In genomic region chr7:101163281-101164070, GRCh38 we compare ENCODE assay signal across 8 cellular contexts. TPM values are rescaled to one million over a fixed set of nuclear protein-coding genes. Genes with fewer than 3 reads are reported as not detected.
A peak's percentile ranks its signal among the peaks of the same experiment; 100 is the strongest.
DNase-seq lines count a peak whose midpoint lies in the region; ATAC-seq and TF ChIP-seq lines count a peak whose summit lies in the region.

No MANE protein-coding gene starts in this region.

- ATAC-seq in Right ventricle myocardium inferior (no peak), HG02840 (IDR thresholded peaks at IDR 0.05; ENCODE audit: low FRiP score, unreplicated experiment) (no peak)

- no peaks in the 10 kb centered on the region for H3K9me3 Mint-ChIP-seq in activated T-helper 2 cell treated with anti-CD3 and anti-CD28 coated beads, Interferon-gamma antibody, Interleukin-2, Interleukin-4, amounts not matched to agents 10 μg/mL and 5 μg/mL and 100 μg/mL, durations not matched to agents 14 hours and 24 hours and 36 hours
- H3K9me3 Mint-ChIP-seq in immature natural killer cell, result peaks cover 0 to 4% (median 0%) of the 10 kb centered on the region in 6 donors

- TF ChIP-seq CTCF in cardiac muscle cell (IDR thresholded peaks at IDR 0.05; ENCODE audit: low read depth, low read length) (no peak), adrenal gland (IDR thresholded peaks at IDR 0.05) (no peak)

- no peak for TF ChIP-seq POLR2A in adrenal gland (IDR thresholded peaks at IDR 0.05)

- WGBS in thymus, result 1% methylated on average over 90 of the region's 92 CpGs
- WGBS in adrenal gland, 4 donors, result 0 to 4% (median 1%) methylated on average over 16 to 89 of the region's 92 CpGs

- H3K4me1 ChIP-seq in cardiac muscle cell (ENCODE audit: low read depth), result peaks cover 17% of the 10 kb centered on the region
- peaks cover 32% of the 10 kb centered on the region for H3K4me1 ChIP-seq in thymus (ENCODE audit: control insufficient read depth, insufficient read depth, low read length)
- H3K4me1 ChIP-seq in adrenal gland (replicated peaks in 1 of 2), result peaks cover 12 to 31% of the 10 kb centered on the region in 2 donors

- H3K36me3 Mint-ChIP-seq in activated T-helper 2 cell treated with anti-CD3 and anti-CD28 coated beads, Interferon-gamma antibody, Interleukin-2, Interleukin-4, amounts not matched to agents 10 μg/mL and 5 μg/mL and 100 μg/mL, durations not matched to agents 14 hours and 24 hours and 36 hours (ENCODE audit: low read depth), result peaks cover 24% of the 10 kb centered on the region
- peaks cover 0 to 1% (median 0%) of the 10 kb centered on the region in 3 donors for H3K36me3 Mint-ChIP-seq in immature natural killer cell

- no peaks in the 10 kb centered on the region for H3K36me3 ChIP-seq in cardiac muscle cell
- H3K36me3 ChIP-seq in thymus (ENCODE audit: control insufficient read depth, insufficient read depth), result peaks cover 7% of the 10 kb centered on the region
- H3K36me3 ChIP-seq in adrenal gland (replicated peaks in 1 of 2), result peaks cover 0 to 7% of the 10 kb centered on the region in 2 donors

- H3K4me1 Mint-ChIP-seq in activated T-helper 2 cell treated with anti-CD3 and anti-CD28 coated beads, Interferon-gamma antibody, Interleukin-2, Interleukin-4, amounts not matched to agents 10 μg/mL and 5 μg/mL and 100 μg/mL, durations not matched to agents 14 hours and 24 hours and 36 hours (ENCODE audit: low read depth), result peaks cover 28% of the 10 kb centered on the region
- peaks cover 15 to 17% of the 10 kb centered on the region in 2 donors for H3K4me1 Mint-ChIP-seq in immature natural killer cell

- DNase-seq in cardiac muscle cell (ENCODE audit: low read depth in 1 of 2, low spot score in 1 of 2) (no peak), Right ventricle myocardium inferior (ENCODE audit: missing footprints) (no peak), NCI-H2171 (lab: John Stamatoyannopoulos, UW) (peak; percentile 51), immature natural killer cell (no peak), adrenal gland (no peak)
- DNase-seq in activated T-helper 2 cell treated with anti-CD3 and anti-CD28 coated beads, Interferon-gamma antibody, Interleukin-2, Interleukin-4, amounts not matched to agents 10 μg/mL and 5 μg/mL and 100 μg/mL, durations not matched to agents 14 hours and 24 hours and 36 hours (ENCODE audit: low spot score), result peak; percentile 51

- intact Hi-C loops in Right ventricle myocardium inferior (cut with DNase I) (no loop called here), adrenal gland (cut with DNase I) (loop anchor here in 1 of 2 donors (10.0 kb wide), 1 partner anchor 269 kb away; the partner anchor contains the start of gene ACHE)
- intact Hi-C loops in activated T-helper 2 cell treated with anti-CD3 and anti-CD28 coated beads, Interferon-gamma antibody, Interleukin-2, Interleukin-4, amounts not matched to agents 10 μg/mL and 5 μg/mL and 100 μg/mL, durations not matched to agents 14 hours and 24 hours and 36 hours (cut with micrococcal nuclease), result loop anchor here (2.0 to 10.0 kb wide), 2 partner anchors 15 to 81 kb away; partner anchors contain the start of gene FIS1

- peak overlapping the region; percentile 64 for H3K4me3 Mint-ChIP-seq in activated T-helper 2 cell treated with anti-CD3 and anti-CD28 coated beads, Interferon-gamma antibody, Interleukin-2, Interleukin-4, amounts not matched to agents 10 μg/mL and 5 μg/mL and 100 μg/mL, durations not matched to agents 14 hours and 24 hours and 36 hours (ENCODE audit: low read depth)
- peak overlapping the region; percentile 62 to 79 (median 72) for H3K4me3 Mint-ChIP-seq in immature natural killer cell

- H3K9me3 ChIP-seq in cardiac muscle cell (ENCODE audit: low read depth), result no peaks in the 10 kb centered on the region
- no peaks in the 10 kb centered on the region for H3K9me3 ChIP-seq in thymus (ENCODE audit: control insufficient read depth)
- H3K9me3 ChIP-seq in adrenal gland (replicated peaks in 1 of 3), result no peaks in the 10 kb centered on the region

- H3K27me3 ChIP-seq in cardiac muscle cell (peaks cover 86% of the 10 kb centered on the region), thymus (ENCODE audit: control insufficient read depth, insufficient read depth) (peaks cover 69% of the 10 kb centered on the region), adrenal gland (peaks cover 17% of the 10 kb centered on the region)

- H3K4me3 ChIP-seq in cardiac muscle cell (peak overlapping the region; percentile 7), thymus (ENCODE audit: low read length) (peak overlapping the region; percentile 41), adrenal gland (peak overlapping the region in 1 of 4 donors; percentile 33)

- H3K27ac Mint-ChIP-seq in activated T-helper 2 cell treated with anti-CD3 and anti-CD28 coated beads, Interferon-gamma antibody, Interleukin-2, Interleukin-4, amounts not matched to agents 10 μg/mL and 5 μg/mL and 100 μg/mL, durations not matched to agents 14 hours and 24 hours and 36 hours, result no peak overlapping the region
- H3K27ac Mint-ChIP-seq in immature natural killer cell, result no peak overlapping the region

- H3K27ac ChIP-seq in cardiac muscle cell, result no peak overlapping the region
- no peak overlapping the region for H3K27ac ChIP-seq in thymus (ENCODE audit: low read depth)
- H3K27ac ChIP-seq in adrenal gland, result no peak overlapping the region

- peaks cover 38% of the 10 kb centered on the region for H3K27me3 Mint-ChIP-seq in activated T-helper 2 cell treated with anti-CD3 and anti-CD28 coated beads, Interferon-gamma antibody, Interleukin-2, Interleukin-4, amounts not matched to agents 10 μg/mL and 5 μg/mL and 100 μg/mL, durations not matched to agents 14 hours and 24 hours and 36 hours (ENCODE audit: low read depth)
- peaks cover 30 to 45% (median 42%) of the 10 kb centered on the region in 3 donors for H3K27me3 Mint-ChIP-seq in immature natural killer cell (ENCODE audit: low read depth in 3 of 3)

RNA-seq across cellular contexts. Expression of gene VGF, which starts 1.9 kb away (rescaled TPM):
- total RNA-seq in cardiac muscle cell (0.99 and 1.2 TPM in 2 replicates), Right ventricle myocardium inferior (not detected), adrenal gland (10 to 100 TPM in 2 of 8 donors, 1 to 10 TPM in 2, under 1 TPM in 1, not detected in 3; 0.97 to 14.3 (median 2.0) TPM)
- polyA plus RNA-seq in cardiac muscle cell (0.18 and 0.69 TPM in 2 replicates), immature natural killer cell (not detected), thymus (0.52 TPM), adrenal gland (10 to 100 TPM in 1 of 3 donors, 1 to 10 TPM in 2; 1.9 to 12.8 (median 4.6) TPM)
- total RNA-seq in activated T-helper 2 cell treated with anti-CD3 and anti-CD28 coated beads, Interferon-gamma antibody, Interleukin-2, Interleukin-4, amounts not matched to agents 10 μg/mL and 5 μg/mL and 100 μg/mL, durations not matched to agents 14 hours and 24 hours and 36 hours, result 0.23 and 0.41 TPM in 2 replicates

RNA-seq across cellular contexts. Expression of gene AP1S1, which starts 9.2 kb away (rescaled TPM):
- total RNA-seq in cardiac muscle cell (51.5 and 59.5 TPM in 2 replicates), Right ventricle myocardium inferior (12.8 TPM), adrenal gland (10 to 100 TPM; 26.9 to 66.1 (median 43.6) TPM)
- polyA plus RNA-seq in cardiac muscle cell (10.1 and 13.8 TPM in 2 replicates), immature natural killer cell (1 to 10 TPM; 3.3 to 6.0 (median 3.6) TPM), thymus (48.5 TPM), adrenal gland (10 to 100 TPM; 20.4 to 35.4 (median 30.0) TPM)
- 41.8 and 42.8 TPM in 2 replicates for total RNA-seq in activated T-helper 2 cell treated with anti-CD3 and anti-CD28 coated beads, Interferon-gamma antibody, Interleukin-2, Interleukin-4, amounts not matched to agents 10 μg/mL and 5 μg/mL and 100 μg/mL, durations not matched to agents 14 hours and 24 hours and 36 hours

RNA-seq across cellular contexts. Expression of gene NAT16, which starts 16.6 kb away (rescaled TPM):
- total RNA-seq in cardiac muscle cell (0.27 TPM in 1 of 2 replicates, not detected in the other), Right ventricle myocardium inferior (not detected), adrenal gland (under 1 TPM in 1 of 8 donors, not detected in 7; 0.14 TPM)
- polyA plus RNA-seq in cardiac muscle cell (not detected in 2 replicates), immature natural killer cell (not detected), thymus (not detected), adrenal gland (not detected)
- total RNA-seq in activated T-helper 2 cell treated with anti-CD3 and anti-CD28 coated beads, Interferon-gamma antibody, Interleukin-2, Interleukin-4, amounts not matched to agents 10 μg/mL and 5 μg/mL and 100 μg/mL, durations not matched to agents 14 hours and 24 hours and 36 hours, result not detected in 2 replicates

RNA-seq across cellular contexts. Expression of gene SERPINE1, which starts 36.6 kb away (rescaled TPM):
- 1.1 and 1.6 TPM in 2 replicates for total RNA-seq in cardiac muscle cell
- 1.9 and 5.7 TPM in 2 replicates for polyA plus RNA-seq in cardiac muscle cell
- total RNA-seq in Right ventricle myocardium inferior, result 1.6 TPM
- 0.23 TPM in 2 replicates for total RNA-seq in activated T-helper 2 cell treated with anti-CD3 and anti-CD28 coated beads, Interferon-gamma antibody, Interleukin-2, Interleukin-4, amounts not matched to agents 10 μg/mL and 5 μg/mL and 100 μg/mL, durations not matched to agents 14 hours and 24 hours and 36 hours
- 1 to 10 TPM in 2 of 3 donors, not detected in 1; 1.4 to 1.5 TPM for polyA plus RNA-seq in immature natural killer cell
- polyA plus RNA-seq in thymus, result 7.3 TPM
- total RNA-seq in adrenal gland, result 100 to 1,000 TPM in 1 of 8 donors, 10 to 100 TPM in 6, 1 to 10 TPM in 1; 7.0 to 118 (median 34.7) TPM
- 10 to 100 TPM in 2 of 3 donors, 1 to 10 TPM in 1; 9.1 to 23.1 (median 23.0) TPM for polyA plus RNA-seq in adrenal gland

RNA-seq across cellular contexts. Expression of gene MOGAT3, which starts 37.4 kb away (rescaled TPM):
- total RNA-seq in cardiac muscle cell (not detected in 2 replicates), Right ventricle myocardium inferior (not detected), adrenal gland (not detected)
- polyA plus RNA-seq in cardiac muscle cell (not detected in 2 replicates), immature natural killer cell (not detected), thymus (0.11 TPM), adrenal gland (not detected)
- not detected in 2 replicates for total RNA-seq in activated T-helper 2 cell treated with anti-CD3 and anti-CD28 coated beads, Interferon-gamma antibody, Interleukin-2, Interleukin-4, amounts not matched to agents 10 μg/mL and 5 μg/mL and 100 μg/mL, durations not matched to agents 14 hours and 24 hours and 36 hours

Comparison
In these comparisons a context has a peak if more than half of its experiments do, and no peak if none do; other contexts are left out.
1. DNase-seq: peak in NCI-H2171 (single experiment) and activated T-helper 2 cell treated with anti-CD3 and anti-CD28 coated beads, Interferon-gamma antibody, Interleukin-2, Interleukin-4, amounts not matched to agents 10 μg/mL and 5 μg/mL and 100 μg/mL, durations not matched to agents 14 hours and 24 hours and 36 hours (single experiment); none in cardiac muscle cell (0 of 2), Right ventricle myocardium inferior (single experiment), immature natural killer cell (0 of 3) and adrenal gland (0 of 7).